ENCODE assay signal across 23 cellular contexts in genomic region chr11:63805844-63806415, GRCh38. TPM values are rescaled to one million over a fixed set of nuclear protein-coding genes. Genes with fewer than 3 reads are reported as not detected.
A peak's percentile ranks its signal among the peaks of the same experiment; 100 is the strongest.
DNase-seq lines count a peak whose midpoint lies in the region; ATAC-seq, FAIRE-seq and TF ChIP-seq lines count a peak whose summit lies in the region.
"Had no signal": no experiment of that assay in that cellular context is flagged by ENCODE, and none has a peak within 500 bp of the region (broad histone marks: within the 10 kb centered on the region; RNA-seq: fewer than 3 reads in every experiment).

No MANE protein-coding gene starts in this region.

- no peak overlapping the region for H2AFZ ChIP-seq in HepG2 (ENCODE audit: low read length)

- H3K27ac Mint-ChIP-seq in activated naive CD4-positive, alpha-beta T cell treated with anti-CD3 and anti-CD28 coated beads, Interleukin-2, amount 50 U/mL, for 72 hours: no peak overlapping the region
- H3K27ac Mint-ChIP-seq: activated T-helper 2 cell treated with anti-CD3 and anti-CD28 coated beads, Interferon-gamma antibody, Interleukin-2, Interleukin-4, amounts not matched to agents 10 μg/mL and 5 μg/mL and 100 μg/mL, durations not matched to agents 14 hours and 24 hours and 36 hours; CD4-positive, CD25-positive, alpha-beta regulatory T cell; endodermal cell had no signal

- no peak for TF ChIP-seq POLR2A in HepG2 (IDR thresholded peaks at IDR 0.05; ENCODE audit: insufficient read depth in 1 of 2, low read depth in 2 of 2, low read length in 2 of 2)

- TF ChIP-seq CTCF in liver (IDR thresholded peaks at IDR 0.05; ENCODE audit: low read depth, low read length, missing input control) (no peak), HepG2 (CRISPR knock-in tag; IDR thresholded peaks at IDR 0.05) (no peak), fibroblast of the aortic adventitia (IDR thresholded peaks at IDR 0.05; ENCODE audit: insufficient read depth, low read length) (no peak), lower lobe of right lung (IDR thresholded peaks at IDR 0.05) (no peak), GM10248 (IDR thresholded peaks at IDR 0.05; ENCODE audit: control extremely low read depth, extremely low read depth, low read depth, missing control alignments) (no peak)

- intact Hi-C loops in HepG2 (cut with micrococcal nuclease; ENCODE audit: unreplicated experiment): no loop called here
- intact Hi-C loops in lower lobe of right lung (cut with DNase I): no loop called here
- intact Hi-C loops in aorta (cut with DNase I): loop anchor here (5.0 kb wide), 1 partner anchor 39 kb away; the partner anchor contains the start of gene ZFTA (in 2 of the 2)

- TF ChIP-seq EP300 in HepG2 (IDR thresholded peaks at IDR 0.05; ENCODE audit: low read depth in 2 of 2, low read length in 2 of 2) (no peak), HepG2 (CRISPR knock-in tag; IDR thresholded peaks at IDR 0.05; ENCODE audit: borderline replicate concordance) (no peak)

- WGBS in liver: 78% methylated on average over 9 of the region's 9 CpGs
- over 99% methylated on average over 9 of the region's 9 CpGs for WGBS in HepG2 (ENCODE audit: low lambda C conversion rate)
- WGBS in aorta, 2 donors: 46 to 50% methylated on average over 9 of the region's 9 CpGs

- H3K79me2 ChIP-seq in HepG2 (ENCODE audit: insufficient read depth, low read length): peaks cover 2% of the 10 kb centered on the region

- no TSS peak for BruUV-seq in HepG2 (replicated peaks; lab: Mats Ljungman, UMichigan)

- no peak overlapping the region for H3K9ac ChIP-seq in liver (ENCODE audit: low read depth in 1 of 2, low read length in 2 of 2)
- H3K9ac ChIP-seq in HepG2 (ENCODE audit: insufficient read depth, low read depth, low read length): no peak overlapping the region

- in situ Hi-C loops in HepG2 (cut with HindIII; ENCODE audit: extremely low pct_ligation_motif_present, low pct_unique_long_range_greater_than_20kb): no loop called here

- H3K4me3 ChIP-seq in liver (ENCODE audit: low read depth in 1 of 3, low read length in 3 of 3) (no peak overlapping the region), HepG2 (replicated peaks in 1 of 3; ENCODE audit: insufficient read depth in 1 of 3, low read depth in 2 of 3, low read length in 3 of 3) (no peak overlapping the region), fibroblast of the aortic adventitia (ENCODE audit: low read depth, low read length) (no peak overlapping the region), lower lobe of right lung (no peak overlapping the region), aorta (ENCODE audit: low read length in 2 of 2) (no peak overlapping the region)
- H3K4me3 ChIP-seq: prostate gland, SJSA1, tibial nerve had no signal

- ATAC-seq in HepG2: no peak
- no peak for ATAC-seq in lower lobe of right lung
- ATAC-seq in aorta (ENCODE audit: low FRiP score): peak; percentile 69
- no peak for ATAC-seq in activated naive CD4-positive, alpha-beta T cell treated with anti-CD3 and anti-CD28 coated beads, Interleukin-2, amount 50 U/mL, for 72 hours
- ATAC-seq: activated CD4-positive, CD25-positive, alpha-beta regulatory T cell treated with anti-CD3 and anti-CD28 coated beads, Interleukin-2, amount 50 U/mL, for 24 hours; naive thymus-derived CD8-positive, alpha-beta T cell had no signal

- H3K4me2 ChIP-seq in HepG2 (ENCODE audit: low read depth, low read length): no peak overlapping the region

- no peaks in the 10 kb centered on the region for H3K9me3 ChIP-seq in liver (ENCODE audit: control insufficient read depth in 4 of 4, low read length in 3 of 4)
- no peaks in the 10 kb centered on the region for H3K9me3 ChIP-seq in HepG2 (ENCODE audit: low read length)
- H3K9me3 ChIP-seq in lower lobe of right lung: no peaks in the 10 kb centered on the region
- no peaks in the 10 kb centered on the region for H3K9me3 ChIP-seq in aorta (ENCODE audit: control insufficient read depth, low read length)
- H3K9me3 ChIP-seq: prostate gland, SJSA1, tibial nerve had no signal

- TF ChIP-seq RAD21 in liver (IDR thresholded peaks at IDR 0.05): peak in 1 of 2 donors; percentile 14
- no peak for TF ChIP-seq RAD21 in HepG2 (CRISPR knock-in tag; IDR thresholded peaks at IDR 0.05)

- POLR2A ChIA-PET in HepG2 (lab: Yijun Ruan, JAX) (no interaction called here), GM10248 (lab: Yijun Ruan, JAX) (interaction anchor here (0.6 kb wide), 1 partner anchor 15 kb away, joined by 4 read pairs; no protein-coding TSS in a partner anchor)

- H3K27me3 ChIP-seq in liver (ENCODE audit: control insufficient read depth in 4 of 4, insufficient read depth in 4 of 4, low read length in 3 of 4) (no peaks in the 10 kb centered on the region), HepG2 (ENCODE audit: control insufficient read depth in 1 of 2, insufficient read depth in 2 of 2, low read length in 2 of 2) (no peaks in the 10 kb centered on the region), lower lobe of right lung (ENCODE audit: low read depth) (no peaks in the 10 kb centered on the region), aorta (ENCODE audit: control insufficient read depth in 1 of 2, insufficient read depth in 2 of 2, low read length in 1 of 2) (no peaks in the 10 kb centered on the region)
- H3K27me3 ChIP-seq: SJSA1, tibial nerve had no signal

- H3K27ac ChIP-seq in liver (ENCODE audit: low read depth in 1 of 2, low read length in 2 of 2): no peak overlapping the region
- H3K27ac ChIP-seq in HepG2 (ENCODE audit: extremely low read length, insufficient read depth, low read length): no peak overlapping the region
- H3K27ac ChIP-seq in lower lobe of right lung: peak overlapping the region; percentile 53
- no peak overlapping the region for H3K27ac ChIP-seq in aorta (ENCODE audit: low read depth in 1 of 2, low read length in 2 of 2)
- H3K27ac ChIP-seq in substantia nigra (ENCODE audit: low read depth, low read length, poor library complexity, severe bottlenecking): no peak overlapping the region
- H3K27ac ChIP-seq: SJSA1, tibial nerve had no signal

- no peaks in the 10 kb centered on the region for H4K20me1 ChIP-seq in HepG2 (ENCODE audit: insufficient read depth, low read length)

- no peaks in the 10 kb centered on the region for H3K36me3 Mint-ChIP-seq in activated naive CD4-positive, alpha-beta T cell treated with anti-CD3 and anti-CD28 coated beads, Interleukin-2, amount 50 U/mL, for 72 hours
- H3K36me3 Mint-ChIP-seq: CD4-positive, CD25-positive, alpha-beta regulatory T cell; naive thymus-derived CD8-positive, alpha-beta T cell had no signal

- CTCF ChIA-PET in HepG2 (lab: Yijun Ruan, JAX; ENCODE audit: low intra/inter-chr PET ratio, low total read pairs): no interaction called here
- CTCF ChIA-PET in GM10248 (lab: Yijun Ruan, JAX): interaction anchor here (0.8 to 1.7 kb wide), 3 partner anchors 10 to 195 kb away, joined by 3 to 4 read pairs (median 3); partner anchors contain the start of gene MARK2

- H3K36me3 ChIP-seq in liver (ENCODE audit: control insufficient read depth in 4 of 4, insufficient read depth in 3 of 4, low read depth in 1 of 4, low read length in 3 of 4): no peaks in the 10 kb centered on the region
- no peaks in the 10 kb centered on the region for H3K36me3 ChIP-seq in HepG2 (replicated peaks in 1 of 2; ENCODE audit: control insufficient read depth in 1 of 2, insufficient read depth in 2 of 2, low read length in 2 of 2)
- H3K36me3 ChIP-seq in lower lobe of right lung: no peaks in the 10 kb centered on the region
- H3K36me3 ChIP-seq in aorta (ENCODE audit: control insufficient read depth in 1 of 2, insufficient read depth in 2 of 2, low read length in 1 of 2): no peaks in the 10 kb centered on the region
- H3K36me3 ChIP-seq: prostate gland, SJSA1, tibial nerve had no signal

- no peaks in the 10 kb centered on the region for H3K4me1 ChIP-seq in liver (ENCODE audit: control insufficient read depth in 4 of 4, insufficient read depth in 4 of 4, low read length in 3 of 4)
- peaks cover 21% of the 10 kb centered on the region for H3K4me1 ChIP-seq in HepG2 (ENCODE audit: insufficient read depth, low read length)
- H3K4me1 ChIP-seq in lower lobe of right lung: no peaks in the 10 kb centered on the region
- no peaks in the 10 kb centered on the region for H3K4me1 ChIP-seq in aorta (ENCODE audit: control insufficient read depth in 1 of 2, insufficient read depth in 2 of 2, low read length in 2 of 2)
- H3K4me1 ChIP-seq: prostate gland, tibial nerve had no signal

- DNase-seq in HepG2 (ENCODE audit: low spot score): no peak
- DNase-seq in fibroblast of the aortic adventitia (ENCODE audit: low read depth): peak; percentile 16
- DNase-seq in lower lobe of right lung: no peak
- DNase-seq in aorta: peak in 1 of 2 donors; percentile 64
- DNase-seq in activated naive CD4-positive, alpha-beta T cell treated with anti-CD3 and anti-CD28 coated beads, Interleukin-2, amount 50 U/mL, for 72 hours (ENCODE audit: low spot score in 2 of 2): no peak
- no peak for DNase-seq in GM10248 (ENCODE audit: extremely low spot score)
- no peak for DNase-seq in substantia nigra (lab: John Stamatoyannopoulos, UW)
- DNase-seq: CD4-positive, CD25-positive, alpha-beta regulatory T cell; cerebellar nuclear complex; DMS79; endodermal cell; foreskin melanocyte; GOT3; NCI-H1436 treated with DMSO at 0.1 percent for 48 hours; NCI-H774 had no signal

- FAIRE-seq in HepG2 (lab: Jason Lieb, UNC): no peak
- FAIRE-seq: GM18507 had no signal

- no peaks in the 10 kb centered on the region for H3K9me3 Mint-ChIP-seq in activated naive CD4-positive, alpha-beta T cell treated with anti-CD3 and anti-CD28 coated beads, Interleukin-2, amount 50 U/mL, for 72 hours
- H3K9me3 Mint-ChIP-seq: activated T-helper 2 cell treated with anti-CD3 and anti-CD28 coated beads, Interferon-gamma antibody, Interleukin-2, Interleukin-4, amounts not matched to agents 10 μg/mL and 5 μg/mL and 100 μg/mL, durations not matched to agents 14 hours and 24 hours and 36 hours; CD4-positive, CD25-positive, alpha-beta regulatory T cell; naive thymus-derived CD8-positive, alpha-beta T cell had no signal

RNA-seq across cellular contexts. Expression of gene SPINDOC, which starts 7.3 kb away (rescaled TPM):
- total RNA-seq in liver: 1 to 10 TPM; 3.2 to 3.8 TPM
- polyA plus RNA-seq in liver: 1 to 10 TPM in 1 of 2 donors, under 1 TPM in 1; 0.42 to 2.6 TPM
- 23.6 and 29.9 TPM in 2 replicates for total RNA-seq in HepG2 (2016; rRNA removed; fragmentation: Illumina TruSeq; extraction: Trizol)
- total RNA-seq in HepG2 (2016; cell fraction: cytosol; rRNA removed; fragmentation: Illumina TruSeq; extraction: Trizol; ENCODE audit: low read depth): 44.1 and 45.2 TPM in 2 replicates
- total RNA-seq in HepG2 (2016; cell fraction: insoluble cytoplasmic fraction; rRNA removed; fragmentation: Illumina TruSeq; extraction: Trizol): 19.6 and 30.8 TPM in 2 replicates
- 65.9 and 67.9 TPM in 2 replicates for total RNA-seq in HepG2 (2016; cell fraction: membrane; rRNA removed; fragmentation: Illumina TruSeq; extraction: Trizol)
- 18.3 and 21.0 TPM in 2 replicates for total RNA-seq in HepG2 (2016; cell fraction: nucleus; rRNA removed; fragmentation: Illumina TruSeq; extraction: Trizol)
- 21.4 and 24.8 TPM in 2 replicates for polyA plus RNA-seq in HepG2 (2011; rRNA removed)
- polyA plus RNA-seq in HepG2 (2011; cell fraction: cytosol; rRNA removed): 20.8 and 31.5 TPM in 2 replicates
- 29.5 and 33.6 TPM in 2 replicates for polyA plus RNA-seq in HepG2 (2011; cell fraction: nucleus; rRNA removed)
- polyA plus RNA-seq in HepG2 (2012): 17.1 and 21.7 TPM in 2 replicates
- 69.3 and 70.4 TPM in 2 replicates for polyA plus RNA-seq in HepG2 (2016; cell fraction: cytosol; fragmentation: Illumina TruSeq; extraction: Trizol; ENCODE audit: low read depth)
- 36.8 and 41.3 TPM in 2 replicates for polyA plus RNA-seq in HepG2 (2016; cell fraction: insoluble cytoplasmic fraction; fragmentation: Illumina TruSeq; extraction: Trizol; ENCODE audit: low read depth)
- polyA plus RNA-seq in HepG2 (2016; cell fraction: membrane; fragmentation: Illumina TruSeq; extraction: Trizol; ENCODE audit: low read depth): 88.9 and 91.0 TPM in 2 replicates
- polyA plus RNA-seq in HepG2 (2016; cell fraction: nucleus; fragmentation: Illumina TruSeq; extraction: Trizol; ENCODE audit: insufficient read depth, low read depth): 55.9 and 57.5 TPM in 2 replicates
- polyA minus RNA-seq in HepG2 (2011; rRNA and poly(A)+ RNA removed; ENCODE audit: low replicate concordance): 17.5 and 25.8 TPM in 2 replicates
- 9.3 and 10.1 TPM in 2 replicates for polyA minus RNA-seq in HepG2 (2011; cell fraction: cytosol; rRNA and poly(A)+ RNA removed)
- 13.3 and 14.8 TPM in 2 replicates for polyA minus RNA-seq in HepG2 (2011; cell fraction: nucleus; rRNA and poly(A)+ RNA removed)
- total RNA-seq in fibroblast of the aortic adventitia (ENCODE audit: low replicate concordance): 6.7 and 10.1 TPM in 2 replicates
- total RNA-seq in lower lobe of right lung: 21.7 TPM
- 10 to 100 TPM; 18.3 to 20.6 TPM for total RNA-seq in aorta
- 10 to 100 TPM in 1 of 2 donors, 1 to 10 TPM in 1; 7.1 to 12.6 TPM for polyA plus RNA-seq in aorta
- total RNA-seq in activated naive CD4-positive, alpha-beta T cell treated with anti-CD3 and anti-CD28 coated beads, Interleukin-2, amount 50 U/mL, for 72 hours: 10 to 100 TPM; 30.8 to 39.0 TPM

RNA-seq across cellular contexts. Expression of gene MARK2, which starts 33.0 kb away (rescaled TPM):
- total RNA-seq in liver (10 to 100 TPM in 1 of 2 donors, 1 to 10 TPM in 1; 9.5 to 11.6 TPM), HepG2 (2016; rRNA removed; fragmentation: Illumina TruSeq; extraction: Trizol) (13.9 and 17.4 TPM in 2 replicates), fibroblast of the aortic adventitia (ENCODE audit: low replicate concordance) (11.4 and 12.7 TPM in 2 replicates), lower lobe of right lung (44.9 TPM), aorta (10 to 100 TPM; 29.6 to 32.5 TPM)
- polyA plus RNA-seq in liver (1 to 10 TPM; 3.4 to 6.6 TPM), HepG2 (2011; rRNA removed) (13.5 and 14.6 TPM in 2 replicates), aorta (1 to 10 TPM; 8.1 to 8.2 TPM)
- total RNA-seq in HepG2 (2016; cell fraction: cytosol; rRNA removed; fragmentation: Illumina TruSeq; extraction: Trizol; ENCODE audit: low read depth): 2.8 and 3.2 TPM in 2 replicates
- total RNA-seq in HepG2 (2016; cell fraction: insoluble cytoplasmic fraction; rRNA removed; fragmentation: Illumina TruSeq; extraction: Trizol): 13.6 and 14.5 TPM in 2 replicates
- 10.2 and 10.4 TPM in 2 replicates for total RNA-seq in HepG2 (2016; cell fraction: membrane; rRNA removed; fragmentation: Illumina TruSeq; extraction: Trizol)
- 13.5 and 15.1 TPM in 2 replicates for total RNA-seq in HepG2 (2016; cell fraction: nucleus; rRNA removed; fragmentation: Illumina TruSeq; extraction: Trizol)
- 9.1 and 10.3 TPM in 2 replicates for polyA plus RNA-seq in HepG2 (2011; cell fraction: cytosol; rRNA removed)
- polyA plus RNA-seq in HepG2 (2011; cell fraction: nucleus; rRNA removed): 16.5 and 18.4 TPM in 2 replicates
- 11.6 and 13.0 TPM in 2 replicates for polyA plus RNA-seq in HepG2 (2012)
- 1.5 and 1.6 TPM in 2 replicates for polyA plus RNA-seq in HepG2 (2016; cell fraction: cytosol; fragmentation: Illumina TruSeq; extraction: Trizol; ENCODE audit: low read depth)
- 13.0 and 19.7 TPM in 2 replicates for polyA plus RNA-seq in HepG2 (2016; cell fraction: insoluble cytoplasmic fraction; fragmentation: Illumina TruSeq; extraction: Trizol; ENCODE audit: low read depth)
- 6.2 and 6.3 TPM in 2 replicates for polyA plus RNA-seq in HepG2 (2016; cell fraction: membrane; fragmentation: Illumina TruSeq; extraction: Trizol; ENCODE audit: low read depth)
- 21.4 and 25.0 TPM in 2 replicates for polyA plus RNA-seq in HepG2 (2016; cell fraction: nucleus; fragmentation: Illumina TruSeq; extraction: Trizol; ENCODE audit: insufficient read depth, low read depth)
- polyA minus RNA-seq in HepG2 (2011; rRNA and poly(A)+ RNA removed; ENCODE audit: low replicate concordance): 21.4 and 36.1 TPM in 2 replicates
- 15.8 and 17.9 TPM in 2 replicates for polyA minus RNA-seq in HepG2 (2011; cell fraction: cytosol; rRNA and poly(A)+ RNA removed)
- 10.9 and 17.4 TPM in 2 replicates for polyA minus RNA-seq in HepG2 (2011; cell fraction: nucleus; rRNA and poly(A)+ RNA removed)
- 10 to 100 TPM; 26.6 to 30.6 TPM for total RNA-seq in activated naive CD4-positive, alpha-beta T cell treated with anti-CD3 and anti-CD28 coated beads, Interleukin-2, amount 50 U/mL, for 72 hours

RNA-seq across cellular contexts. Expression of gene ZFTA, which starts 37.4 kb away (rescaled TPM):
- total RNA-seq in liver (10 to 100 TPM in 1 of 2 donors, 1 to 10 TPM in 1; 8.4 to 12.1 TPM), HepG2 (2016; rRNA removed; fragmentation: Illumina TruSeq; extraction: Trizol) (6.5 and 10.4 TPM in 2 replicates), fibroblast of the aortic adventitia (ENCODE audit: low replicate concordance) (13.2 and 62.7 TPM in 2 replicates), lower lobe of right lung (9.3 TPM), aorta (10 to 100 TPM; 20.1 to 30.9 TPM)
- polyA plus RNA-seq in liver (1 to 10 TPM; 1.7 to 5.2 TPM), HepG2 (2011; rRNA removed) (3.9 and 5.6 TPM in 2 replicates), aorta (10 to 100 TPM in 1 of 2 donors, 1 to 10 TPM in 1; 4.3 to 14.0 TPM)
- 1.1 and 1.6 TPM in 2 replicates for total RNA-seq in HepG2 (2016; cell fraction: cytosol; rRNA removed; fragmentation: Illumina TruSeq; extraction: Trizol; ENCODE audit: low read depth)
- total RNA-seq in HepG2 (2016; cell fraction: insoluble cytoplasmic fraction; rRNA removed; fragmentation: Illumina TruSeq; extraction: Trizol): 5.9 and 9.4 TPM in 2 replicates
- 4.9 and 5.3 TPM in 2 replicates for total RNA-seq in HepG2 (2016; cell fraction: membrane; rRNA removed; fragmentation: Illumina TruSeq; extraction: Trizol)
- total RNA-seq in HepG2 (2016; cell fraction: nucleus; rRNA removed; fragmentation: Illumina TruSeq; extraction: Trizol): 8.8 and 11.2 TPM in 2 replicates
- polyA plus RNA-seq in HepG2 (2011; cell fraction: cytosol; rRNA removed): 2.2 and 3.2 TPM in 2 replicates
- 15.3 and 19.0 TPM in 2 replicates for polyA plus RNA-seq in HepG2 (2011; cell fraction: nucleus; rRNA removed)
- polyA plus RNA-seq in HepG2 (2012): 6.4 and 6.6 TPM in 2 replicates
- 0.53 and 0.94 TPM in 2 replicates for polyA plus RNA-seq in HepG2 (2016; cell fraction: cytosol; fragmentation: Illumina TruSeq; extraction: Trizol; ENCODE audit: low read depth)
- 6.0 and 6.2 TPM in 2 replicates for polyA plus RNA-seq in HepG2 (2016; cell fraction: insoluble cytoplasmic fraction; fragmentation: Illumina TruSeq; extraction: Trizol; ENCODE audit: low read depth)
- polyA plus RNA-seq in HepG2 (2016; cell fraction: membrane; fragmentation: Illumina TruSeq; extraction: Trizol; ENCODE audit: low read depth): 2.1 and 2.6 TPM in 2 replicates
- 20.0 and 22.4 TPM in 2 replicates for polyA plus RNA-seq in HepG2 (2016; cell fraction: nucleus; fragmentation: Illumina TruSeq; extraction: Trizol; ENCODE audit: insufficient read depth, low read depth)
- polyA minus RNA-seq in HepG2 (2011; rRNA and poly(A)+ RNA removed; ENCODE audit: low replicate concordance): 4.8 and 5.2 TPM in 2 replicates
- polyA minus RNA-seq in HepG2 (2011; cell fraction: cytosol; rRNA and poly(A)+ RNA removed): 4.2 and 4.4 TPM in 2 replicates
- 9.0 and 11.1 TPM in 2 replicates for polyA minus RNA-seq in HepG2 (2011; cell fraction: nucleus; rRNA and poly(A)+ RNA removed)
- total RNA-seq in activated naive CD4-positive, alpha-beta T cell treated with anti-CD3 and anti-CD28 coated beads, Interleukin-2, amount 50 U/mL, for 72 hours: 1 to 10 TPM in 1 of 2 donors, under 1 TPM in 1; 0.16 to 2.2 TPM

Comparison
In these comparisons a context has a peak if more than half of its experiments do, and no peak if none do; other contexts are left out.
1. intact Hi-C loops: an anchor here in aorta (5.0 kb wide); none called in HepG2 and lower lobe of right lung.